In the genomic region with DNA sequence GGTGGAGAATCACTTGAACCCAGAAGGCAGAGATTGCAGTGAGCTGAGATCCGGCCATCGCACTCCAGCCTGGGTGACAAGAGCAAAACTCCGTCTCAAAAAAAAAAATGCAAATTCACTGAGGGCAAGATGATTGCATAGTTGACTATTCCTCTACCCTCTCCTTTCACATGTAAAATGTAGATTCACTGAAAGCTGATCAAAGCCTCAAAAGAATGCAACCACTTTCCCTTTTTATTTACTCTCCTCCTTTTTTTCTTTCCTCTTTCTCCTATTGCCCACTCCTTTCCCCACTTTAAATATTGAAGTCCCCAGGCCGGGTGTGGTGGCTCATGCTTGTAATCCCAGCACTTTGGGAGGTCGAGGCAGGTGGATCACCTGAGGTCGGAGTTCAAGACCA, we compare ENCODE assay signal across 35 cellular contexts. TPM values are rescaled to one million over a fixed set of nuclear protein-coding genes. Genes with fewer than 3 reads are reported as not detected.
"Had no signal": no experiment of that assay in that cellular context is flagged by ENCODE, and none has a peak within 500 bp of the region (broad histone marks: within the 10 kb centered on the region; RNA-seq: fewer than 3 reads in every experiment).

No MANE protein-coding gene starts in this region.

- H3K4me3 ChIP-seq: ascending aorta, cardiac muscle cell had no signal

- H3K9ac ChIP-seq: KMS-11 had no signal

- H3K36me3 Mint-ChIP-seq: activated naive CD8-positive, alpha-beta T cell treated with anti-CD3 and anti-CD28 coated beads, Interleukin-2, amount 10 ng/mL, durations not matched to agents 7 days and 5 days had no signal

- H3K36me3 ChIP-seq: ascending aorta, cardiac muscle cell, WERI-Rb-1 had no signal

- H3K9me3 Mint-ChIP-seq: activated CD4-positive, alpha-beta T cell treated with anti-CD3 and anti-CD28 coated beads, Interleukin-2, amount 10 ng/mL, durations not matched to agents 24 days and 14 days; activated naive CD4-positive, alpha-beta T cell treated with anti-CD3 and anti-CD28 coated beads, Interleukin-2, amount 50 U/mL, for 24 hours; activated naive CD8-positive, alpha-beta T cell treated with anti-CD3 and anti-CD28 coated beads, Interleukin-2, amount 10 ng/mL, durations not matched to agents 7 days and 5 days; activated T-cell treated with anti-CD3 and anti-CD28 coated beads, Interleukin-2, amount 50 U/mL, for 24 hours; activated T-helper 2 cell treated with anti-CD3 and anti-CD28 coated beads, Interferon-gamma antibody, Interleukin-2, Interleukin-4, amounts not matched to agents 10 μg/mL and 5 μg/mL and 100 μg/mL, durations not matched to agents 14 hours and 24 hours and 36 hours; central memory CD8-positive, alpha-beta T cell had no signal

- ATAC-seq: activated CD8-positive, alpha-beta T cell treated with anti-CD3 and anti-CD28 coated beads, Interleukin-2, amount 10 ng/mL, durations not matched to agents 7 days and 5 days had no signal

- DNase-seq: activated CD4-positive, alpha-beta T cell treated with anti-CD3 and anti-CD28 coated beads, Interleukin-2, amount 10 ng/mL, durations not matched to agents 24 days and 14 days; activated CD4-positive, alpha-beta T cell treated with anti-CD3 and anti-CD28 coated beads, Interleukin-2, amount 50 U/mL, for 4 hours; activated CD8-positive, alpha-beta T cell treated with anti-CD3 and anti-CD28 coated beads, Interleukin-2, amount 10 ng/mL, durations not matched to agents 7 days and 5 days; activated gamma-delta T cell; activated naive CD4-positive, alpha-beta T cell treated with Interleukin-2 at 50 U/mL for 16 hours; activated naive CD8-positive, alpha-beta T cell treated with anti-CD3 and anti-CD28 coated beads, Interleukin-2, amount 10 ng/mL, durations not matched to agents 7 days and 5 days; activated T-cell treated with anti-CD3 and anti-CD28 coated beads, Interleukin-2, amount 50 U/mL, for 24 hours; amygdala; MM.1S; MV-4-11; NCI-H1092 treated with DMSO at 0.1 percent for 48 hours; NCI-H1417; NCI-H146; NCI-H187; NCI-H2029 treated with DMSO at 0.1 percent for 48 hours; NCI-H2107; NCI-H2171; NCI-H510A; NCI-H526; NCI-H748 treated with DMSO at 0.1 percent for 48 hours; NK-92 treated with Interleukin-12 subunit alpha and Interleukin-12 subunit beta, amount 100 ng/mL, for 24 hours; Right ventricle myocardium superior; SW 1271; T-helper 1 cell; T-helper 2 cell; T-helper 9 cell; WERI-Rb-1 had no signal

- H3K9me3 ChIP-seq: ascending aorta had no signal

- H3K27ac Mint-ChIP-seq: activated CD4-positive, alpha-beta T cell treated with anti-CD3 and anti-CD28 coated beads, Interleukin-2, amount 10 ng/mL, durations not matched to agents 24 days and 14 days; activated CD8-positive, alpha-beta T cell treated with anti-CD3 and anti-CD28 coated beads, Interleukin-2, amount 10 ng/mL, durations not matched to agents 7 days and 5 days; activated naive CD4-positive, alpha-beta T cell treated with anti-CD3 and anti-CD28 coated beads, Interleukin-2, amount 50 U/mL, for 24 hours; activated naive CD8-positive, alpha-beta T cell treated with anti-CD3 and anti-CD28 coated beads, Interleukin-2, amount 10 ng/mL, durations not matched to agents 7 days and 5 days; activated T-cell treated with anti-CD3 and anti-CD28 coated beads, Interleukin-2, amount 50 U/mL, for 24 hours; activated T-helper 2 cell treated with anti-CD3 and anti-CD28 coated beads, Interferon-gamma antibody, Interleukin-2, Interleukin-4, amounts not matched to agents 10 μg/mL and 5 μg/mL and 100 μg/mL, durations not matched to agents 14 hours and 24 hours and 36 hours had no signal

- H3K4me3 Mint-ChIP-seq: activated CD4-positive, alpha-beta T cell treated with anti-CD3 and anti-CD28 coated beads, Interleukin-2, amount 10 ng/mL, durations not matched to agents 24 days and 14 days; activated CD8-positive, alpha-beta T cell treated with anti-CD3 and anti-CD28 coated beads, Interleukin-2, amount 10 ng/mL, durations not matched to agents 7 days and 5 days; activated naive CD4-positive, alpha-beta T cell treated with anti-CD3 and anti-CD28 coated beads, Interleukin-2, amount 50 U/mL, for 24 hours; activated naive CD8-positive, alpha-beta T cell treated with anti-CD3 and anti-CD28 coated beads, Interleukin-2, amount 10 ng/mL, durations not matched to agents 7 days and 5 days; activated T-cell treated with anti-CD3 and anti-CD28 coated beads, Interleukin-2, amount 50 U/mL, for 24 hours; central memory CD8-positive, alpha-beta T cell had no signal

- H3K4me1 ChIP-seq: ascending aorta had no signal

- H3K27me3 Mint-ChIP-seq: activated naive CD4-positive, alpha-beta T cell treated with anti-CD3 and anti-CD28 coated beads, Interleukin-2, amount 50 U/mL, for 24 hours; activated T-cell treated with anti-CD3 and anti-CD28 coated beads, Interleukin-2, amount 50 U/mL, for 24 hours had no signal

- H3K27ac ChIP-seq: ascending aorta, cardiac muscle cell, KMS-11, WERI-Rb-1 had no signal

- H3K4me2 ChIP-seq: KMS-11 had no signal

- H3K27me3 ChIP-seq: ascending aorta, cardiac muscle cell had no signal

RNA-seq across cellular contexts. Expression of gene TEX101, which starts 6.3 kb away (rescaled TPM):
- total RNA-seq: activated CD4-positive, alpha-beta T cell treated with anti-CD3 and anti-CD28 coated beads, Interleukin-2, amount 10 ng/mL, durations not matched to agents 24 days and 14 days; activated CD8-positive, alpha-beta T cell treated with anti-CD3 and anti-CD28 coated beads, Interleukin-2, amount 10 ng/mL, durations not matched to agents 7 days and 5 days; activated naive CD8-positive, alpha-beta T cell treated with anti-CD3 and anti-CD28 coated beads, Interleukin-2, amount 10 ng/mL, durations not matched to agents 7 days and 5 days; activated T-helper 2 cell treated with anti-CD3 and anti-CD28 coated beads, Interferon-gamma antibody, Interleukin-2, Interleukin-4, amounts not matched to agents 10 μg/mL and 5 μg/mL and 100 μg/mL, durations not matched to agents 14 hours and 24 hours and 36 hours; ascending aorta; cardiac muscle cell; LHCN-M2; OCI-LY7; Right ventricle myocardium superior had no signal
- polyA plus RNA-seq: cardiac muscle cell had no signal

RNA-seq across cellular contexts. Expression of gene LYPD3, which starts 44.5 kb away (rescaled TPM):
- total RNA-seq: ascending aorta, OCI-LY7 had no signal
